14 cellular contexts compared by ENCODE assay signal in genomic region chr17:39223907-39224777, GRCh38. TPM values are rescaled to one million over a fixed set of nuclear protein-coding genes. Genes with fewer than 3 reads are reported as not detected.
A peak's percentile ranks its signal among the peaks of the same experiment; 100 is the strongest.
DNase-seq lines count a peak whose midpoint lies in the region; ATAC-seq and TF ChIP-seq lines count a peak whose summit lies in the region.
"Had no signal": no experiment of that assay in that cellular context is flagged by ENCODE, and none has a peak within 500 bp of the region (broad histone marks: within the 10 kb centered on the region; RNA-seq: fewer than 3 reads in every experiment).

No MANE protein-coding gene starts in this region.

- in situ Hi-C loops in gastrocnemius medialis (cut with MboI; ENCODE audit: low sequenced_read_pairs in 4 of 4), result no loop called here

- ATAC-seq in RWPE2 (ENCODE audit: low read depth), result peak; percentile 7; the same call in 1 of the 3 replicates
- no peak for ATAC-seq in gastrocnemius medialis
- ATAC-seq in HG02642 (IDR thresholded peaks at IDR 0.05; ENCODE audit: poor library complexity, unreplicated experiment), result no peak
- no peak for ATAC-seq in psoas muscle

- peak; percentile 54 for DNase-seq in NCI-H748 (lab: John Stamatoyannopoulos, UW; ENCODE audit: unreplicated experiment)
- no peak for DNase-seq in NCI-H748 treated with DMSO at 0.1 percent for 48 hours (lab: John Stamatoyannopoulos, UW)
- no peak for DNase-seq in RWPE2 (ENCODE audit: low spot score)
- no peak for DNase-seq in gastrocnemius medialis
- no peak for DNase-seq in NCI-H345 treated with DMSO at 0.1 percent for 48 hours (lab: John Stamatoyannopoulos, UW; ENCODE audit: unreplicated experiment)
- no peak for DNase-seq in psoas muscle
- DNase-seq: cerebellar nuclear complex, EL, left lung had no signal

- TF ChIP-seq CTCF in RWPE2 (IDR thresholded peaks at IDR 0.05; ENCODE audit: poor library complexity, severe bottlenecking) (no peak), gastrocnemius medialis (IDR thresholded peaks at IDR 0.05 in 4 of 5, conservative IDR thresholded peaks at IDR 0.05 in 1 of 5) (no peak), psoas muscle (IDR thresholded peaks at IDR 0.05) (no peak)

- no peak for TF ChIP-seq POLR2A in gastrocnemius medialis (IDR thresholded peaks at IDR 0.05)

- H3K4me3 ChIP-seq in RWPE2 (ENCODE audit: severe bottlenecking), result no peak overlapping the region
- H3K4me3 ChIP-seq in iPS-15b (ENCODE audit: low read depth, low read length), result peak overlapping the region; percentile 62
- peak overlapping the region in 3 of 4 donors; percentile 46 to 51 (median 48) for H3K4me3 ChIP-seq in gastrocnemius medialis
- H3K4me3 ChIP-seq in psoas muscle, result no peak overlapping the region
- H3K4me3 ChIP-seq: A549 had no signal

- WGBS in psoas muscle, 3 donors, result 57 to 63% (median 62%) methylated on average over 33 of the region's 33 CpGs

- H3K4me1 ChIP-seq in RWPE2 (ENCODE audit: insufficient read depth, poor library complexity, severe bottlenecking) (no peaks in the 10 kb centered on the region), iPS-15b (ENCODE audit: control insufficient read depth, insufficient read depth, low read length) (peaks cover 10% of the 10 kb centered on the region), gastrocnemius medialis (peaks cover 31 to 34% of the 10 kb centered on the region in 2 donors), psoas muscle (peaks cover 29% of the 10 kb centered on the region)

- H3K9me3 ChIP-seq in RWPE2 (ENCODE audit: severe bottlenecking), result no peaks in the 10 kb centered on the region
- H3K9me3 ChIP-seq in iPS-15b (ENCODE audit: control insufficient read depth, insufficient read depth, low read length), result no peaks in the 10 kb centered on the region
- H3K9me3 ChIP-seq in gastrocnemius medialis, result no peaks in the 10 kb centered on the region
- H3K9me3 ChIP-seq in psoas muscle, result no peaks in the 10 kb centered on the region
- H3K9me3 ChIP-seq: A549, left lung had no signal

- H3K27me3 ChIP-seq in RWPE2 (ENCODE audit: insufficient read depth, poor library complexity, severe bottlenecking) (peaks cover 11% of the 10 kb centered on the region), iPS-15b (ENCODE audit: control insufficient read depth, insufficient read depth, low read length) (peaks cover 38% of the 10 kb centered on the region), gastrocnemius medialis (peaks cover 12 to 23% (median 16%) of the 10 kb centered on the region in 3 donors), psoas muscle (ENCODE audit: insufficient read depth in 3 of 3, low read length in 2 of 3) (peaks cover 0 to 27% (median 7%) of the 10 kb centered on the region in 3 donors)

- H3K9ac ChIP-seq in iPS-15b (ENCODE audit: low read depth, low read length), result no peak overlapping the region

- intact Hi-C loops in gastrocnemius medialis (cut with DNase I; ENCODE audit: low total_unique reads), result no loop called here
- intact Hi-C loops in psoas muscle (cut with DNase I), result no loop called here

- no peaks in the 10 kb centered on the region for H3K36me3 ChIP-seq in RWPE2 (ENCODE audit: low read depth)
- no peaks in the 10 kb centered on the region for H3K36me3 ChIP-seq in iPS-15b (ENCODE audit: control insufficient read depth, insufficient read depth, low read length)
- H3K36me3 ChIP-seq in gastrocnemius medialis, result no peaks in the 10 kb centered on the region
- no peaks in the 10 kb centered on the region for H3K36me3 ChIP-seq in psoas muscle (ENCODE audit: insufficient read depth in 1 of 2, low read depth in 1 of 2)
- H3K36me3 ChIP-seq: left lung had no signal

- H3K27ac ChIP-seq in RWPE2 (ENCODE audit: poor library complexity, severe bottlenecking), result no peak overlapping the region
- no peak overlapping the region for H3K27ac ChIP-seq in gastrocnemius medialis
- H3K27ac ChIP-seq in psoas muscle, result no peak overlapping the region
- H3K27ac ChIP-seq: left lung had no signal

RNA-seq across cellular contexts. Expression of gene STAC2, which starts 1.6 kb away (rescaled TPM):
- total RNA-seq in gastrocnemius medialis, result not detected
- 1 to 10 TPM in 1 of 4 donors, under 1 TPM in 2, not detected in 1; 0.07 to 1.2 (median 0.38) TPM for total RNA-seq in psoas muscle
- polyA plus RNA-seq in psoas muscle, result under 1 TPM; 0.13 to 0.35 (median 0.29) TPM
- total RNA-seq: HT1080 had no signal

RNA-seq across cellular contexts. Expression of gene RPL19, which starts 24.1 kb away (rescaled TPM):
- total RNA-seq in gastrocnemius medialis (1,000 to 10,000 TPM; 1,960 to 2,584 (median 2,358) TPM), psoas muscle (1,000 to 10,000 TPM; 1,146 to 1,520 (median 1,371) TPM)
- polyA plus RNA-seq in psoas muscle, result 1,000 to 10,000 TPM; 2,244 to 3,039 (median 2,565) TPM

RNA-seq across cellular contexts. Expression of gene CACNB1, which starts 26.7 kb away (rescaled TPM):
- 100 to 1,000 TPM; 236 to 432 (median 340) TPM for total RNA-seq in gastrocnemius medialis
- 100 to 1,000 TPM; 209 to 274 (median 226) TPM for total RNA-seq in psoas muscle
- 100 to 1,000 TPM in 2 of 3 donors, 10 to 100 TPM in 1; 88.2 to 196 (median 149) TPM for polyA plus RNA-seq in psoas muscle

RNA-seq across cellular contexts. Expression of gene ARL5C, which starts 58.2 kb away (rescaled TPM):
- total RNA-seq in gastrocnemius medialis, result under 1 TPM in 2 of 4 donors, not detected in 2; 0.20 to 0.22 TPM
- total RNA-seq in psoas muscle, result 1 to 10 TPM in 1 of 4 donors, under 1 TPM in 2, not detected in 1; 0.15 to 1.0 (median 0.15) TPM
- not detected for polyA plus RNA-seq in psoas muscle
- total RNA-seq: HT1080, left lung, temporal lobe had no signal
- polyA plus RNA-seq: A549 had no signal

Comparison
In these comparisons a context has a peak if more than half of its experiments do, and no peak if none do; other contexts are left out.
1. H3K4me3 ChIP-seq: peak in iPS-15b (single experiment) and gastrocnemius medialis (3 of 4); none in RWPE2 (single experiment) and psoas muscle (single experiment).